Comparison of ENCODE assay signal across 22 cellular contexts in genomic region chr6:6816716-6817115, GRCh38.
"Had no signal": no experiment of that assay in that cellular context is flagged by ENCODE, and none has a peak within 500 bp of the region (broad histone marks: within the 10 kb centered on the region; RNA-seq: fewer than 3 reads in every experiment).

No MANE protein-coding gene starts in this region.

- H3K9ac ChIP-seq: parathyroid adenoma had no signal

- H3K4me3 ChIP-seq: breast epithelium, hepatocyte, left lung, lung, right lobe of liver, thoracic aorta had no signal

- ATAC-seq: left lung, right lobe of liver had no signal

- H3K27ac ChIP-seq: breast epithelium, hepatocyte, left lung, parathyroid adenoma, right lobe of liver, thoracic aorta had no signal

- H3K9me3 ChIP-seq: breast epithelium, left lung, right lobe of liver, thoracic aorta had no signal

- H2AFZ ChIP-seq: hepatocyte, parathyroid adenoma had no signal

- H3K4me2 ChIP-seq: hepatocyte had no signal

- H3K27me3 ChIP-seq: breast epithelium, hepatocyte, left lung, right lobe of liver had no signal

- DNase-seq: activated CD4-positive, alpha-beta memory T cell treated with anti-CD3 and anti-CD28 coated beads for 36 hours; activated CD4-positive, alpha-beta T cell treated with anti-CD3 and anti-CD28 coated beads for 48 hours; activated CD4-positive, CD25-positive, alpha-beta regulatory T cell; activated naive CD4-positive, alpha-beta T cell treated with anti-CD3 and anti-CD28 coated beads for 36 hours; activated naive CD8-positive, alpha-beta T cell treated with anti-CD3 and anti-CD28 coated beads, Interleukin-2, amount 10 ng/mL, durations not matched to agents 7 days and 5 days; activated T-cell treated with anti-CD3 and anti-CD28 coated beads, Interleukin-2, amount 50 U/mL, for 48 hours; amniotic stem cell; effector memory CD4-positive, alpha-beta T cell; foreskin melanocyte; kidney glomerular epithelial cell; left lung; naive B cell; nucleus accumbens; right lobe of liver; small intestine; stimulated activated CD4-positive, alpha-beta T cell treated with anti-CD3 and anti-CD28 coated beads, Interleukin-2, amount 100 ng/mL, for 48 hours; stimulated activated naive CD4-positive, alpha-beta T cell treated with Interleukin-2 at 50 U/mL for 16 hours had no signal

- H3K36me3 ChIP-seq: breast epithelium, left lung, right lobe of liver, thoracic aorta had no signal

- H3K79me2 ChIP-seq: hepatocyte, parathyroid adenoma had no signal
